ENCODE assay signal across 1 cellular context in genomic region chr3:124217542-124217941, GRCh38.
TF ChIP-seq lines count a peak whose summit lies in the region.

No MANE protein-coding gene starts in this region.

TF ChIP-seq in HepG2, 621 proteins besides CTCF, POLR2A, EP300 and RAD21 (continued from another document and continues in another):
- TF ChIP-seq SOX5 (CRISPR knock-in tag; IDR thresholded peaks at IDR 0.05; ENCODE audit: borderline replicate concordance) (no peak), ZNF772 (CRISPR knock-in tag; IDR thresholded peaks at IDR 0.05) (peak; percentile 39; the same call in 1 of the 2 replicates), ZHX2 (IDR thresholded peaks at IDR 0.05; ENCODE audit: low read depth) (no peak), ZHX2 (CRISPR knock-in tag; IDR thresholded peaks at IDR 0.05; ENCODE audit: borderline replicate concordance) (peak; percentile 75; the same call in 1 of the 2 replicates), ZNF747 (CRISPR knock-in tag; IDR thresholded peaks at IDR 0.05; ENCODE audit: borderline replicate concordance) (no peak), TOPORS (CRISPR knock-in tag; IDR thresholded peaks at IDR 0.05) (peak; percentile 77; the same call in 1 of the 2 replicates), ATF5 (CRISPR knock-in tag; IDR thresholded peaks at IDR 0.05; ENCODE audit: low read depth) (0 out of 2 replicates have a peak, but pooled peaks have one; percentile 73), U2AF2 (IDR thresholded peaks at IDR 0.05; ENCODE audit: low read depth, low read length) (no peak), ZBTB4 (CRISPR knock-in tag; IDR thresholded peaks at IDR 0.05; ENCODE audit: borderline replicate concordance) (no peak), ZBTB39 (CRISPR knock-in tag; IDR thresholded peaks at IDR 0.05) (no peak), KDM5B (CRISPR knock-in tag; IDR thresholded peaks at IDR 0.05; ENCODE audit: borderline replicate concordance) (no peak), ZSCAN30 (CRISPR knock-in tag; IDR thresholded peaks at IDR 0.05) (peak; percentile 54; the same call in 1 of the 2 replicates), NCOA5 (CRISPR knock-in tag; IDR thresholded peaks at IDR 0.05) (no peak), TFDP1 (CRISPR knock-in tag; IDR thresholded peaks at IDR 0.05; ENCODE audit: borderline replicate concordance) (no peak; the same call in 1 of the 2 replicates), ZNF136 (CRISPR knock-in tag; IDR thresholded peaks at IDR 0.05; ENCODE audit: low read depth) (no peak), DZIP1 (CRISPR knock-in tag; IDR thresholded peaks at IDR 0.05) (no peak), CBX2 (IDR thresholded peaks at IDR 0.05; ENCODE audit: low read depth, low read length) (no peak), CBX2 (CRISPR knock-in tag; IDR thresholded peaks at IDR 0.05; ENCODE audit: low read depth) (no peak), RFX1 (IDR thresholded peaks at IDR 0.05) (no peak), ZNF891 (CRISPR knock-in tag; IDR thresholded peaks at IDR 0.05) (no peak; the same call in 1 of the 2 replicates), ZFP36L2 (CRISPR knock-in tag; IDR thresholded peaks at IDR 0.05) (peak; percentile 92; the same call in 1 of the 2 replicates), ZNF281 (CRISPR knock-in tag; IDR thresholded peaks at IDR 0.05; ENCODE audit: borderline replicate concordance) (peak; percentile 74; the same call in 1 of the 2 replicates), HNRNPK (IDR thresholded peaks at IDR 0.05; ENCODE audit: low read depth, low read length, poor library complexity, severe bottlenecking) (no peak), ISX (CRISPR knock-in tag; conservative IDR thresholded peaks at IDR 0.05) (0 out of 2 replicates have a peak, but pooled peaks have one; percentile 90), DBP (CRISPR knock-in tag; IDR thresholded peaks at IDR 0.05; ENCODE audit: not compliant biosample characterization) (no peak), FOXP1 (IDR thresholded peaks at IDR 0.05) (no peak), FOXP1 (CRISPR knock-in tag; IDR thresholded peaks at IDR 0.05) (no peak), ZNF34 (CRISPR knock-in tag; IDR thresholded peaks at IDR 0.05; ENCODE audit: borderline replicate concordance) (no peak), ADNP (CRISPR knock-in tag; IDR thresholded peaks at IDR 0.05) (no peak), ZNF704 (CRISPR knock-in tag; IDR thresholded peaks at IDR 0.05; ENCODE audit: borderline replicate concordance) (0 out of 2 replicates have a peak, but pooled peaks have one; percentile 52), CREB1 (IDR thresholded peaks at IDR 0.05) (peak; percentile 69), CREB1 (CRISPR knock-in tag; IDR thresholded peaks at IDR 0.05) (peak; percentile 87), ZNF883 (CRISPR knock-in tag; IDR thresholded peaks at IDR 0.05; ENCODE audit: not compliant biosample characterization) (no peak), RARA (CRISPR knock-in tag; IDR thresholded peaks at IDR 0.05) (peak; percentile 80), KDM6A (CRISPR knock-in tag; IDR thresholded peaks at IDR 0.05; ENCODE audit: low read depth) (no peak)
